In the genomic region with DNA sequence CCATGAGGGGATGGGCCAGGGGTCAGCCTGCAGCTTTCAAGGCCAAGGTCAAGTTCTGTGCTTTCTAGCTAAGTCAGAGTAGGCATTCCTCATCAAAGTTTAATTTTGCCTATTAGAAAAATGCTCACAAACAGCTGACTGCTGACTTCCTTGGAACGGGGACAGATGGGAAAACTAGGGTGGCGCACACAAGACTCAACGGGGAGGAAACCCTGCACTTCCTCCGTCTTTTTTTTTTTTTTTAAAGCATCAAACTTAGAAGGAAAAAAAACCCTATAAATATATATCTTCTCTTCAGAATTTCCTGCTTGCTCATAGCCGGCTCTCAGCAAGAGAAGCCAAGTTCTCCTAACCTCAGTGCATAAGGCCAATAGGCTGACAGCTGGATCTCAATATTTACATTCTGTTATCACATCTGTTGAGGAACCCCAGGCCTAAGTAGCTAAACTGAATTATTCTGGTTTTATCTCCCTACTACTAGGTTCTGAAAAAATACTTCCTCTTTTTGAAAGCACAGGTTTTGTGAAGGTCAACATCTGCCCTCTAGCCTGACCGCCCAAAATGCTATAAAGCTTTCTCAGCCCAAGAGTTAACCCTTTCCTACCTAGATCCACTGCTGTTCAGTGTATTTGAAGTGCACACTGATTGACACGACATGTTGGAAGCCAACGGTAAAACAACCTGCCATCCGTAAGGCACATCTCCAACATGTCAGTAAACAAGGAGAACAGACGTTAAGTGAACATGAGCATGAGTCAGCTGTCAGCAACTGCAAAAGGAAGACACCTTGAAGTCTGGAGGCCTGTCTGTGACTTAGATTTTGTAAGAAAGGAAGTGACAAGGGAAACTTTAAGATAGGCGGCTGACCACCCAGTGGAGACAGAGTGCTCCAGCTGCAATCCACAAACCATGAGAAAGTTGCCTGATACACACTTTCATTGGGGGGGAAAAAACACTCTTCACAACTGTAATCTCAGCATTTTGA, we compare ENCODE assay signal across 9 cellular contexts.
DNase-seq lines count a peak whose midpoint lies in the region; ATAC-seq and TF ChIP-seq lines count a peak whose summit lies in the region.
"Had no signal": no experiment of that assay in that cellular context is flagged by ENCODE, and none has a peak within 500 bp of the region (broad histone marks: within the 10 kb centered on the region; RNA-seq: fewer than 3 reads in every experiment).

No MANE protein-coding gene starts in this region.

- CTCF ChIA-PET in WTC11 (lab: Charles Lee): interaction anchor here (0.5 kb wide), 1 partner anchor 104 kb away, joined by 4 read pairs; no protein-coding TSS in a partner anchor

- H3K27ac ChIP-seq in suprapubic skin (no peak overlapping the region), dorsolateral prefrontal cortex (no peak overlapping the region), foreskin keratinocyte (no peak overlapping the region)

- DNase-seq in AML-193 (lab: John Stamatoyannopoulos, UW): peak; percentile 79 to 82
- no peak for DNase-seq in WTC11 (ENCODE audit: low spot score)
- no peak for DNase-seq in suprapubic skin (ENCODE audit: low spot score in 2 of 2)
- no peak for DNase-seq in progenitor cell of endocrine pancreas (ENCODE audit: low spot score, unreplicated experiment)
- DNase-seq in dorsolateral prefrontal cortex: no peak
- no peak for DNase-seq in foreskin keratinocyte
- DNase-seq: C1 segment of cervical spinal cord had no signal

- H3K4me1 Mint-ChIP-seq in WTC11: peaks cover 32% of the 10 kb centered on the region
- H3K4me1 Mint-ChIP-seq in progenitor cell of endocrine pancreas (ENCODE audit: low read depth): peaks cover 9% of the 10 kb centered on the region

- intact Hi-C loops in dorsolateral prefrontal cortex (cut with DNase I): no loop called here

- TF ChIP-seq CTCF in WTC11 (IDR thresholded peaks at IDR 0.05) (no peak), suprapubic skin (IDR thresholded peaks at IDR 0.05) (no peak), progenitor cell of endocrine pancreas (IDR thresholded peaks at IDR 0.05; ENCODE audit: unreplicated experiment) (no peak), dorsolateral prefrontal cortex (IDR thresholded peaks at IDR 0.05 in 54 of 56, conservative IDR thresholded peaks at IDR 0.05 in 2 of 56; ENCODE audit: low read depth in 1 of 56, partially characterized antibody in 56 of 56) (no peak), foreskin keratinocyte (conservative IDR thresholded peaks at IDR 0.05) (no peak)

- peak; percentile 69 for ATAC-seq in GM19023 (IDR thresholded peaks at IDR 0.05; ENCODE audit: unreplicated experiment)
- ATAC-seq in HG03442 (IDR thresholded peaks at IDR 0.05; ENCODE audit: unreplicated experiment): peak; percentile 75
- no peak for ATAC-seq in WTC11
- ATAC-seq in foreskin keratinocyte: no peak

- 0 out of 2 replicates have a peak overlapping the region, but pooled peaks have one; percentile 1 for H3K27ac Mint-ChIP-seq in WTC11
- no peak overlapping the region for H3K27ac Mint-ChIP-seq in progenitor cell of endocrine pancreas

- 33% methylated on average over 11 of the region's 11 CpGs for WGBS in suprapubic skin

- H3K4me1 ChIP-seq in suprapubic skin (peaks cover 5% of the 10 kb centered on the region), foreskin keratinocyte (no peaks in the 10 kb centered on the region)

- H3K9me3 Mint-ChIP-seq in WTC11 (peaks cover 11% of the 10 kb centered on the region), progenitor cell of endocrine pancreas (ENCODE audit: low read depth) (peaks cover 7% of the 10 kb centered on the region)

- H3K4me3 ChIP-seq in suprapubic skin: no peak overlapping the region
- no peak overlapping the region for H3K4me3 ChIP-seq in dorsolateral prefrontal cortex

- peaks cover 11% of the 10 kb centered on the region for H3K36me3 Mint-ChIP-seq in WTC11
- H3K36me3 Mint-ChIP-seq in progenitor cell of endocrine pancreas (ENCODE audit: insufficient read depth): peaks cover 5% of the 10 kb centered on the region

- TF ChIP-seq POLR2A in suprapubic skin (IDR thresholded peaks at IDR 0.05): no peak

- no peaks in the 10 kb centered on the region for H3K27me3 Mint-ChIP-seq in WTC11 (ENCODE audit: low read depth)
- no peaks in the 10 kb centered on the region for H3K27me3 Mint-ChIP-seq in progenitor cell of endocrine pancreas

- H3K27me3 ChIP-seq in suprapubic skin: no peaks in the 10 kb centered on the region
- no peaks in the 10 kb centered on the region for H3K27me3 ChIP-seq in dorsolateral prefrontal cortex
- H3K27me3 ChIP-seq in foreskin keratinocyte: no peaks in the 10 kb centered on the region

- no peaks in the 10 kb centered on the region for H3K36me3 ChIP-seq in suprapubic skin

- no peak for TF ChIP-seq EP300 in suprapubic skin (IDR thresholded peaks at IDR 0.05)

- no peaks in the 10 kb centered on the region for H3K9me3 ChIP-seq in suprapubic skin

- H3K4me3 Mint-ChIP-seq in WTC11: no peak overlapping the region
- H3K4me3 Mint-ChIP-seq in progenitor cell of endocrine pancreas (ENCODE audit: low read depth): no peak overlapping the region

- POLR2A ChIA-PET in WTC11 (lab: Charles Lee): no interaction called here

TF ChIP-seq in WTC11, 78 proteins besides CTCF, POLR2A, EP300 and RAD21:
- TF ChIP-seq RORB (CRISPR knock-in tag; IDR thresholded peaks at IDR 0.05) (no peak), ZNF138 (CRISPR knock-in tag; conservative IDR thresholded peaks at IDR 0.05) (no peak), ZNF219 (CRISPR knock-in tag; IDR thresholded peaks at IDR 0.05; ENCODE audit: borderline replicate concordance) (no peak), NR3C1 (CRISPR knock-in tag; conservative IDR thresholded peaks at IDR 0.05; ENCODE audit: low read depth) (no peak), ZNF423 (CRISPR knock-in tag; IDR thresholded peaks at IDR 0.05) (no peak), NFE2L1 (CRISPR knock-in tag; IDR thresholded peaks at IDR 0.05) (no peak)

Comparison
In these comparisons a context has a peak if more than half of its experiments do, and no peak if none do; other contexts are left out.
1. DNase-seq: peak in AML-193 (2 of 2); none in WTC11 (single experiment), suprapubic skin (0 of 2), progenitor cell of endocrine pancreas (single experiment), dorsolateral prefrontal cortex (0 of 10) and foreskin keratinocyte (0 of 2).
2. ATAC-seq: peak in GM19023 (single experiment) and HG03442 (single experiment); none in WTC11 (single experiment) and foreskin keratinocyte (single experiment).